ENCODE assay signal across 24 cellular contexts in genomic region chr1:202037706-202038296, GRCh38. TPM values are rescaled to one million over a fixed set of nuclear protein-coding genes. Genes with fewer than 3 reads are reported as not detected.
DNase-seq lines count a peak whose midpoint lies in the region; FAIRE-seq and TF ChIP-seq lines count a peak whose summit lies in the region.
"Had no signal": no experiment of that assay in that cellular context is flagged by ENCODE, and none has a peak within 500 bp of the region (broad histone marks: within the 10 kb centered on the region; RNA-seq: fewer than 3 reads in every experiment).

No MANE protein-coding gene starts in this region.

- peak; percentile 44 for FAIRE-seq in RCC 7860 (lab: Jason Lieb, UNC)

- intact Hi-C loops in spleen (cut with DNase I; ENCODE audit: low total_unique reads), result no loop called here

- no peaks in the 10 kb centered on the region for H3K9me3 ChIP-seq in HEK293 (ENCODE audit: control insufficient read depth, insufficient read depth, low read depth, low read length)
- H3K9me3 ChIP-seq in right atrium auricular region, result no peaks in the 10 kb centered on the region
- no peaks in the 10 kb centered on the region for H3K9me3 ChIP-seq in spleen
- H3K9me3 ChIP-seq: ascending aorta; BLaER1 treated with 17β-estradiol and CSF1 and Interleukin-3, amounts not matched to agents 10 nM and 100 nM; heart left ventricle; transverse colon had no signal

- H3K27ac Mint-ChIP-seq in progenitor cell of endocrine pancreas, result peak overlapping the region; percentile 26
- H3K27ac Mint-ChIP-seq: dendritic cell treated with granulocyte-macrophage colony-stimulating factor and Interleukin-4, amounts not matched to agents 40 ng/mL and 50 ng/mL, for 4 days; stimulated activated naive B cell treated with anti-CD40 and anti-IgM and Interleukin-4, amounts not matched to agents 10 μg/mL and 1 μg/mL and 100 μg/mL, for 72 hours had no signal

- no peaks in the 10 kb centered on the region for H3K36me3 Mint-ChIP-seq in progenitor cell of endocrine pancreas (ENCODE audit: insufficient read depth)
- H3K36me3 Mint-ChIP-seq: stimulated activated naive B cell treated with anti-CD40 and anti-IgM and Interleukin-4, amounts not matched to agents 10 μg/mL and 1 μg/mL and 100 μg/mL, for 72 hours had no signal

- H3K4me1 Mint-ChIP-seq in progenitor cell of endocrine pancreas (ENCODE audit: low read depth), result peaks cover 19% of the 10 kb centered on the region
- H3K4me1 Mint-ChIP-seq: stimulated activated naive B cell treated with anti-CD40 and anti-IgM and Interleukin-4, amounts not matched to agents 10 μg/mL and 1 μg/mL and 100 μg/mL, for 72 hours had no signal

- H3K4me1 ChIP-seq in HEK293 (ENCODE audit: control insufficient read depth, insufficient read depth, low read length) (peaks cover 4% of the 10 kb centered on the region; the same call in 1 of the 2 replicates), right atrium auricular region (peaks cover 0 to 9% of the 10 kb centered on the region in 2 donors), spleen (no peaks in the 10 kb centered on the region)

- H3K27ac ChIP-seq in HEK293 (ENCODE audit: extremely low read depth, low read depth, low read length), result no peak overlapping the region
- no peak overlapping the region for H3K27ac ChIP-seq in right atrium auricular region
- no peak overlapping the region for H3K27ac ChIP-seq in spleen
- H3K27ac ChIP-seq: ascending aorta; BLaER1 treated with 17β-estradiol and CSF1 and Interleukin-3, amounts not matched to agents 10 nM and 100 nM; heart left ventricle had no signal

- H3K27me3 Mint-ChIP-seq in progenitor cell of endocrine pancreas, result no peaks in the 10 kb centered on the region

- TF ChIP-seq POLR2A in spleen (IDR thresholded peaks at IDR 0.05), result no peak

- no peak overlapping the region for H3K4me3 Mint-ChIP-seq in progenitor cell of endocrine pancreas (ENCODE audit: low read depth)
- H3K4me3 Mint-ChIP-seq: dendritic cell treated with granulocyte-macrophage colony-stimulating factor and Interleukin-4, amounts not matched to agents 40 ng/mL and 50 ng/mL, for 4 days; stimulated activated naive B cell treated with anti-CD40 and anti-IgM and Interleukin-4, amounts not matched to agents 10 μg/mL and 1 μg/mL and 100 μg/mL, for 72 hours had no signal

- H3K9me3 Mint-ChIP-seq in progenitor cell of endocrine pancreas (ENCODE audit: low read depth), result peaks cover 3% of the 10 kb centered on the region
- H3K9me3 Mint-ChIP-seq: dendritic cell treated with granulocyte-macrophage colony-stimulating factor and Interleukin-4, amounts not matched to agents 40 ng/mL and 50 ng/mL, for 4 days had no signal

- CTCF ChIA-PET in HEK293 (lab: Yijun Ruan, JAX), result no interaction called here

- WGBS in spleen, 5 donors, result 78 to 94% (median 88%) methylated on average over 4 of the region's 4 CpGs

- DNase-seq in RCC 7860 (ENCODE audit: low spot score) (peak; percentile 57), dermis blood vessel endothelial cell (peak; percentile 7), progenitor cell of endocrine pancreas (ENCODE audit: low spot score, unreplicated experiment) (no peak), NCI-H446 treated with DMSO at 0.1 percent for 48 hours (lab: John Stamatoyannopoulos, UW) (no peak), right atrium auricular region (ENCODE audit: low spot score) (no peak), spleen (no peak)
- DNase-seq: activated CD4-positive, alpha-beta T cell treated with anti-CD3 and anti-CD28 coated beads for 4 hours; activated CD8-positive, alpha-beta memory T cell treated with anti-CD3 and anti-CD28 coated beads, Interleukin-2, amount 50 U/mL, for 48 hours; activated naive CD4-positive, alpha-beta T cell; DMS79; erythroblast; heart left ventricle; islet precursor cell; Kasumi-1; NCI-H1417; OCI-M1; stimulated activated CD4-positive, alpha-beta T cell treated with anti-CD3 and anti-CD28 coated beads, Interleukin-15, amount 100 ng/mL, for 24 hours; stimulated activated naive B cell treated with anti-CD40 and anti-IgM and Interleukin-4, amounts not matched to agents 10 μg/mL and 1 μg/mL and 100 μg/mL, for 72 hours; transverse colon had no signal

- POLR2A ChIA-PET in HEK293 (lab: Yijun Ruan, JAX), result no interaction called here

- TF ChIP-seq CTCF in HEK293 (tag by site-specific recombination; IDR thresholded peaks at IDR 0.05) (no peak), progenitor cell of endocrine pancreas (IDR thresholded peaks at IDR 0.05; ENCODE audit: unreplicated experiment) (no peak), right atrium auricular region (IDR thresholded peaks at IDR 0.05) (no peak), spleen (IDR thresholded peaks at IDR 0.05 in 8 of 11, conservative IDR thresholded peaks at IDR 0.05 in 3 of 11) (no peak)

- H3K4me3 ChIP-seq in HEK293 (ENCODE audit: low read depth, low read length) (no peak overlapping the region), right atrium auricular region (no peak overlapping the region), spleen (no peak overlapping the region)
- H3K4me3 ChIP-seq: ascending aorta; BLaER1 treated with 17β-estradiol and CSF1 and Interleukin-3, amounts not matched to agents 10 nM and 100 nM; heart left ventricle; transverse colon had no signal

- H3K36me3 ChIP-seq in HEK293 (ENCODE audit: control insufficient read depth in 2 of 2, insufficient read depth in 1 of 2, low read length in 2 of 2) (no peaks in the 10 kb centered on the region), right atrium auricular region (no peaks in the 10 kb centered on the region), spleen (no peaks in the 10 kb centered on the region)
- H3K36me3 ChIP-seq: ascending aorta; BLaER1 treated with 17β-estradiol and CSF1 and Interleukin-3, amounts not matched to agents 10 nM and 100 nM; heart left ventricle; transverse colon had no signal

- H3K27me3 ChIP-seq in right atrium auricular region (no peaks in the 10 kb centered on the region), spleen (replicated peaks in 1 of 7) (peaks cover 0 to 9% (median 0%) of the 10 kb centered on the region in 7 donors)
- H3K27me3 ChIP-seq: ascending aorta; BLaER1 treated with 17β-estradiol and CSF1 and Interleukin-3, amounts not matched to agents 10 nM and 100 nM; heart left ventricle; transverse colon had no signal

TF ChIP-seq in HEK293, 187 proteins besides CTCF, POLR2A, EP300 and RAD21:
- TF ChIP-seq ZNF292 (tag by site-specific recombination; IDR thresholded peaks at IDR 0.05; ENCODE audit: borderline replicate concordance, low read depth), result no peak
- TF ChIP-seq ZNF600 (tag by site-specific recombination; IDR thresholded peaks at IDR 0.05), result 0 out of 2 replicates have a peak, but pooled peaks have one; percentile 14

RNA-seq across cellular contexts. Expression of gene ELF3, which starts 27.4 kb away (rescaled TPM):
- total RNA-seq in dermis blood vessel endothelial cell (0.14 and 0.68 TPM in 2 replicates), progenitor cell of endocrine pancreas (71.9 and 74.3 TPM in 2 replicates), right atrium auricular region (1 to 10 TPM in 1 of 2 donors, not detected in 1; 1.7 TPM), spleen (1 to 10 TPM in 4 of 7 donors, under 1 TPM in 3; 0.43 to 2.9 (median 1.2) TPM)
- 1 to 10 TPM in 1 of 3 donors, under 1 TPM in 2; 0.24 to 3.4 (median 0.96) TPM for polyA plus RNA-seq in spleen
- total RNA-seq: SK-MEL-5 had no signal

RNA-seq across cellular contexts. Expression of gene RNPEP, which starts 55.4 kb away (rescaled TPM):
- total RNA-seq in dermis blood vessel endothelial cell, result 43.6 and 68.1 TPM in 2 replicates
- 54.7 and 59.5 TPM in 2 replicates for total RNA-seq in progenitor cell of endocrine pancreas
- 10 to 100 TPM; 22.4 to 26.1 TPM for total RNA-seq in right atrium auricular region
- 10 to 100 TPM; 44.6 to 69.0 (median 62.6) TPM for total RNA-seq in spleen
- polyA plus RNA-seq in spleen, result 10 to 100 TPM; 24.8 to 46.2 (median 42.0) TPM

Comparison
In these comparisons a context has a peak if more than half of its experiments do, and no peak if none do; other contexts are left out.
1. DNase-seq: peak in RCC 7860 (single experiment) and dermis blood vessel endothelial cell (single experiment); none in progenitor cell of endocrine pancreas (single experiment), NCI-H446 treated with DMSO at 0.1 percent for 48 hours (single experiment), right atrium auricular region (single experiment) and spleen (single experiment).
2. RNA of gene ELF3, which starts 27.4 kb away (total RNA-seq): 71.9 to 74.3 TPM in progenitor cell of endocrine pancreas; 1.7 TPM in right atrium auricular region, 0.43 to 2.9 TPM in spleen and 0.14 to 0.68 TPM in dermis blood vessel endothelial cell; every median in the first group is over 10 times any median in the second.